In the genomic region with DNA sequence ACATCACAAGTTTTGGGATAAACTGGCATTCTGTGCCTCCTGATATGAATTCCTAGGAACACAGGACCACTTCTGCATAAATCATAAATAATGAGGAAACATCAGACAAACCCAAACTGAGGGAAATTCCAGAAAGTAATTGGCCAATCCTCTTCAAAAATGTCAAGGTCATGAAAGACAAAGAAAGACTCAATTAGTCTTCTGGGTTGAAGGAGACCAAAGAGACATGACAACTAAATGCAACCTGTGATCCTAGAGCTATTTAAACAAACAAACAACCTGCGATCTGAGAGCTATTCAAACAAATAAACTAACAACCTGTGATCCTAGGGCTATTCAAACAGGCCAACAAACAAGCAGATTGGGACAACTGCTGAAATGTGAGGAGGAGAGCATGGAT, we compare ENCODE assay signal across 25 cellular contexts.
"Had no signal": no experiment of that assay in that cellular context is flagged by ENCODE, and none has a peak within 500 bp of the region (broad histone marks: within the 10 kb centered on the region; RNA-seq: fewer than 3 reads in every experiment).

No MANE protein-coding gene starts in this region.

- DNase-seq: colonic mucosa; effector CD4-positive, alpha-beta T cell; gastrocnemius medialis; heart right ventricle; hypothalamus; kidney glomerular epithelial cell; mammary epithelial cell; mucosa of descending colon; naive thymus-derived CD8-positive, alpha-beta T cell; retina; stimulated activated CD4-positive, alpha-beta T cell treated with anti-CD3 and anti-CD28 coated beads, Interleukin-2, amount 100 ng/mL, for 24 hours; stimulated activated CD4-positive, alpha-beta T cell treated with anti-CD3 and anti-CD28 coated beads, Interleukin-4, amount 100 ng/mL, for 4 hours; stimulated activated naive CD4-positive, alpha-beta T cell treated with Interleukin-2 at 50 U/mL for 16 hours; thyroid gland; upper lobe of left lung; uterus had no signal

- H3K4me3 Mint-ChIP-seq: naive thymus-derived CD8-positive, alpha-beta T cell; neural progenitor cell had no signal

- H3K27me3 Mint-ChIP-seq: naive thymus-derived CD8-positive, alpha-beta T cell had no signal

- H3K27ac ChIP-seq: colonic mucosa, epithelial cell of prostate, esophagus muscularis mucosa, gastrocnemius medialis, heart right ventricle, neural progenitor cell, parathyroid adenoma, prostate gland, suprapubic skin, uterus had no signal

- H2AFZ ChIP-seq: neural progenitor cell, parathyroid adenoma had no signal

- H3K27ac Mint-ChIP-seq: neural progenitor cell had no signal

- H3K9me3 ChIP-seq: colonic mucosa, esophagus muscularis mucosa, gastrocnemius medialis, heart right ventricle, mucosa of descending colon, prostate gland, suprapubic skin, thyroid gland, upper lobe of left lung, uterus had no signal

- H3K79me2 ChIP-seq: parathyroid adenoma had no signal

- FAIRE-seq: endometrium, islet of Langerhans had no signal

- H3K9ac ChIP-seq: neural progenitor cell, parathyroid adenoma had no signal

- H3K36me3 ChIP-seq: colonic mucosa, gastrocnemius medialis, neural progenitor cell, prostate gland, thyroid gland, uterus had no signal

- H3K4me2 ChIP-seq: neural progenitor cell had no signal

- H3K4me1 ChIP-seq: colonic mucosa, neural progenitor cell, parathyroid adenoma, prostate gland, suprapubic skin, uterus had no signal

- H3K4me3 ChIP-seq: colonic mucosa, esophagus muscularis mucosa, gastrocnemius medialis, heart right ventricle, mucosa of descending colon, neural progenitor cell, prostate gland, suprapubic skin, thyroid gland, upper lobe of left lung, uterus had no signal

- H3K27me3 ChIP-seq: colonic mucosa, esophagus muscularis mucosa, gastrocnemius medialis, heart right ventricle, neural progenitor cell, suprapubic skin, thyroid gland, upper lobe of left lung, uterus had no signal

- ATAC-seq: gastrocnemius medialis; heart right ventricle; mucosa of descending colon; naive thymus-derived CD8-positive, alpha-beta T cell; sciatic nerve had no signal
